Comparison of ENCODE assay signal across 9 cellular contexts in the genomic region with DNA sequence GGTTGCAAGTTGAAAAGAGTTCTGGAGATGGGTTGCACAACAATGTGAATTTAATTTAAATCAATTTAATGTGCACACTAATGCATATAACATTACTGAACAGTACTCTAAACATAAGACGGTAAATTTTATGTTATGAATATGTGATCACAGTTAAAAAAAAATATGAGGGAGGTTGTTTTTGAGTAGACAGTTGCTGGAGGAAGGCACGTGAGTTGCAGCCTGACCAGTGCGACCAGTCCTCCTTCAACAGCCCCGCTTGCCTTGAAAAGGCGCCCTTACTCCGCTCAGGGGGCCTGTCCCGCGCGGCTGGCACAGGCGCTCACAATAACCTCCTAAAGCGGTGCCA. TPM values are rescaled to one million over a fixed set of nuclear protein-coding genes. Genes with fewer than 3 reads are reported as not detected.
DNase-seq lines count a peak whose midpoint lies in the region; ATAC-seq and TF ChIP-seq lines count a peak whose summit lies in the region.
"Had no signal": no experiment of that assay in that cellular context is flagged by ENCODE, and none has a peak within 500 bp of the region (broad histone marks: within the 10 kb centered on the region; RNA-seq: fewer than 3 reads in every experiment).

No MANE protein-coding gene starts in this region.

- peaks cover 2% of the 10 kb centered on the region for H3K36me3 Mint-ChIP-seq in activated naive CD8-positive, alpha-beta T cell

- no peak overlapping the region for H4K8ac ChIP-seq in mesenchymal stem cell (ENCODE audit: low read length)

- H4K91ac ChIP-seq in mesenchymal stem cell (ENCODE audit: low read length): no peak overlapping the region

- no peak overlapping the region for H2BK5ac ChIP-seq in mesenchymal stem cell (ENCODE audit: low read depth, low read length, poor library complexity, severe bottlenecking)

- no peak overlapping the region for H3K23ac ChIP-seq in mesenchymal stem cell (ENCODE audit: low read length in 2 of 2)

- H3K27ac Mint-ChIP-seq in activated naive CD8-positive, alpha-beta T cell: no peak overlapping the region

- TF ChIP-seq CTCF in cardiac muscle cell (IDR thresholded peaks at IDR 0.05; ENCODE audit: low read depth, low read length) (no peak), thoracic aorta (IDR thresholded peaks at IDR 0.05) (no peak), adrenal gland (IDR thresholded peaks at IDR 0.05) (no peak)

- H3K36me3 ChIP-seq in cardiac muscle cell (no peaks in the 10 kb centered on the region), mesenchymal stem cell (ENCODE audit: control insufficient read depth in 1 of 2, insufficient read depth in 2 of 2, low read depth in 1 of 2, low read length in 2 of 2) (peaks cover 0 to 3% of the 10 kb centered on the region in 2 experiments), thoracic aorta (no peaks in the 10 kb centered on the region), adrenal gland (replicated peaks in 1 of 2) (no peaks in the 10 kb centered on the region)

- peak overlapping the region; percentile 60 for H3K4me3 Mint-ChIP-seq in activated naive CD8-positive, alpha-beta T cell

- H2BK12ac ChIP-seq in mesenchymal stem cell (ENCODE audit: low read length in 2 of 2): no peak overlapping the region

- no peak overlapping the region for H2BK120ac ChIP-seq in mesenchymal stem cell (ENCODE audit: low read depth, low read length)

- H3K4me1 Mint-ChIP-seq in activated naive CD8-positive, alpha-beta T cell (ENCODE audit: low read depth): peaks cover 12% of the 10 kb centered on the region

- H3K9me3 Mint-ChIP-seq in activated naive CD8-positive, alpha-beta T cell (ENCODE audit: low read depth): no peaks in the 10 kb centered on the region

- peaks cover 48% of the 10 kb centered on the region for H3K27me3 Mint-ChIP-seq in activated naive CD8-positive, alpha-beta T cell

- no peak for DNase-seq in cardiac muscle cell (ENCODE audit: low read depth in 1 of 2, low spot score in 1 of 2)
- DNase-seq in Right ventricle myocardium inferior (ENCODE audit: missing footprints): no peak
- no peak for DNase-seq in mesenchymal stem cell
- no peak for DNase-seq in thoracic aorta (ENCODE audit: low spot score)
- DNase-seq in AG20443 (ENCODE audit: low spot score): no peak
- no peak for DNase-seq in adrenal gland

- no peaks in the 10 kb centered on the region for H3K9me3 ChIP-seq in cardiac muscle cell (ENCODE audit: low read depth)
- peaks cover 11% of the 10 kb centered on the region for H3K9me3 ChIP-seq in mesenchymal stem cell (ENCODE audit: control insufficient read depth, low read length)
- H3K9me3 ChIP-seq in thoracic aorta: peaks cover 8% of the 10 kb centered on the region
- H3K9me3 ChIP-seq in adrenal gland (replicated peaks in 1 of 3): no peaks in the 10 kb centered on the region

- no peak for TF ChIP-seq POLR2A in adrenal gland (IDR thresholded peaks at IDR 0.05)

- no peak overlapping the region for H2AK5ac ChIP-seq in mesenchymal stem cell (ENCODE audit: low read length, severe bottlenecking)

- H2BK15ac ChIP-seq in mesenchymal stem cell (ENCODE audit: low read depth, poor library complexity, severe bottlenecking): no peak overlapping the region

- H3K18ac ChIP-seq in mesenchymal stem cell (ENCODE audit: low read depth in 1 of 2, low read length in 2 of 2): no peak overlapping the region

- H3K9ac ChIP-seq in mesenchymal stem cell (ENCODE audit: low read length): no peak overlapping the region

- H3K14ac ChIP-seq in mesenchymal stem cell (ENCODE audit: low read length in 2 of 2): no peak overlapping the region

- H3K27me3 ChIP-seq in cardiac muscle cell (peaks cover 100% of the 10 kb centered on the region), mesenchymal stem cell (ENCODE audit: control insufficient read depth in 1 of 2, insufficient read depth in 1 of 2, low read length in 2 of 2) (peaks cover 84 to 97% of the 10 kb centered on the region in 2 experiments), thoracic aorta (replicated peaks; ENCODE audit: insufficient read depth) (peaks cover 21% of the 10 kb centered on the region), adrenal gland (peaks cover 79% of the 10 kb centered on the region)

- H2AFZ ChIP-seq in mesenchymal stem cell (ENCODE audit: low read depth, low read length): no peak overlapping the region

- peak overlapping the region; percentile 37 for H3K4me2 ChIP-seq in mesenchymal stem cell (ENCODE audit: low read length, poor library complexity, severe bottlenecking)

- H3K79me1 ChIP-seq in mesenchymal stem cell (replicated peaks; ENCODE audit: low read length, poor library complexity, severe bottlenecking): no peaks in the 10 kb centered on the region

- H3K4me1 ChIP-seq in cardiac muscle cell (ENCODE audit: low read depth) (no peaks in the 10 kb centered on the region), mesenchymal stem cell (ENCODE audit: control insufficient read depth, insufficient read depth, low read depth, low read length) (peaks cover 22% of the 10 kb centered on the region), thoracic aorta (ENCODE audit: control insufficient read depth in 1 of 2, low read depth in 2 of 2) (peaks cover 14 to 25% of the 10 kb centered on the region in 2 donors), adrenal gland (replicated peaks in 1 of 2) (peaks cover 14 to 15% of the 10 kb centered on the region in 2 donors)

- no peak overlapping the region for H3K27ac ChIP-seq in cardiac muscle cell
- no peak overlapping the region for H3K27ac ChIP-seq in mesenchymal stem cell (ENCODE audit: low read length, poor library complexity, severe bottlenecking)
- no peak overlapping the region for H3K27ac ChIP-seq in thoracic aorta
- no peak overlapping the region for H3K27ac ChIP-seq in adrenal gland

- no peak for ATAC-seq in Right ventricle myocardium inferior
- ATAC-seq in thoracic aorta (ENCODE audit: insufficient number of reproducible peaks, low FRiP score, low read depth): no peak
- no peak for ATAC-seq in HG02763 (IDR thresholded peaks at IDR 0.05; ENCODE audit: unreplicated experiment)

- no peak overlapping the region for H3K4ac ChIP-seq in mesenchymal stem cell (ENCODE audit: low read depth in 1 of 2, low read length in 2 of 2)

- H3K4me3 ChIP-seq in cardiac muscle cell: peak overlapping the region; percentile 37
- H3K4me3 ChIP-seq in mesenchymal stem cell (ENCODE audit: insufficient read depth in 1 of 2, low read depth in 1 of 2, low read length in 2 of 2): no peak overlapping the region
- peak overlapping the region; percentile 63 for H3K4me3 ChIP-seq in thoracic aorta
- peak overlapping the region in 1 of 4 donors; percentile 53 for H3K4me3 ChIP-seq in adrenal gland

- intact Hi-C loops in Right ventricle myocardium inferior (cut with DNase I): no loop called here
- intact Hi-C loops in adrenal gland (cut with DNase I): no loop called here

- WGBS in mesenchymal stem cell: 6% methylated on average over 11 of the region's 11 CpGs
- WGBS in adrenal gland, 4 donors: 3 to 14% (median 6%) methylated on average over 4 to 11 of the region's 11 CpGs

RNA-seq across cellular contexts. Expression of gene OLIG1, which starts 0.3 kb away (rescaled TPM):
- total RNA-seq in cardiac muscle cell (0.63 TPM in 1 of 2 replicates, not detected in the other), Right ventricle myocardium inferior (0.89 TPM), thoracic aorta (not detected), adrenal gland (under 1 TPM in 1 of 8 donors, not detected in 7; 0.50 TPM)
- polyA plus RNA-seq in cardiac muscle cell (0.65 and 0.74 TPM in 2 replicates), adrenal gland (1 to 10 TPM in 1 of 3 donors, not detected in 2; 1.8 TPM)
- polyA plus RNA-seq in mesenchymal stem cell (2013, experiment 1 of 2): not detected
- polyA plus RNA-seq in mesenchymal stem cell (2013, experiment 2 of 2): not detected
- total RNA-seq: left colon had no signal

RNA-seq across cellular contexts. Expression of gene OLIG2, which starts 43.9 kb away (rescaled TPM):
- total RNA-seq in cardiac muscle cell: 0.09 TPM in 1 of 2 replicates, not detected in the other
- not detected in 2 replicates for polyA plus RNA-seq in cardiac muscle cell
- not detected for total RNA-seq in Right ventricle myocardium inferior
- 0.44 TPM for polyA plus RNA-seq in mesenchymal stem cell (2013, experiment 1 of 2)
- polyA plus RNA-seq in mesenchymal stem cell (2013, experiment 2 of 2): 0.38 TPM
- total RNA-seq in thoracic aorta: not detected
- not detected for total RNA-seq in adrenal gland
- polyA plus RNA-seq in adrenal gland: under 1 TPM in 1 of 3 donors, not detected in 2; 0.16 TPM
- total RNA-seq: left colon had no signal

Comparison
In these comparisons a context has a peak if more than half of its experiments do, and no peak if none do; other contexts are left out.
1. H3K4me3 ChIP-seq: peak in cardiac muscle cell (single experiment) and thoracic aorta (single experiment); none in mesenchymal stem cell (0 of 2).